23 cellular contexts compared by ENCODE assay signal in the genomic region with DNA sequence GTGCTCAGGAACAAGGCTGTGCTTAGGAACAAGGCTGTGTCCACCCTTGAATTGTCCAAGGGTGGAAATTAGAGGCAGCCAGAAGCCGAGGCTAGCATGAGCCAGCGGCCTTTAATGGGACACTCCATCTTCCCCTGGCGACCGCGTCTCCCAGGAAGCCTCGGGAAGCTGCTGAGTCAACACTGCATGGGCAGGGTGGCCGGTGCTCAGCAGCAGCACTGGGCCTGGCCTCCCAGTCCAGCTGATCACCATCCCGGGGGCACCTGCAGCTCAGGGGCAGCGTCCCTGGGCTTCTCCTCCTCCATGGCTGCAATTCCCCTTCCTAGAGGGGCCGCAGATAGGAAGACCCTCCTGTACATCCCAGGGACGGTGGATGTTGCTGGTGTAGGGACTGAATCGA.
"Had no signal": no experiment of that assay in that cellular context is flagged by ENCODE, and none has a peak within 500 bp of the region (broad histone marks: within the 10 kb centered on the region; RNA-seq: fewer than 3 reads in every experiment).

No MANE protein-coding gene starts in this region.

- H3K27ac ChIP-seq: brain microvascular endothelial cell, PC-9 had no signal

- H3K4me1 Mint-ChIP-seq: activated CD8-positive, alpha-beta memory T cell treated with anti-CD3 and anti-CD28 coated beads, Interleukin-2, amount 10 ng/mL, durations not matched to agents 7 days and 5 days had no signal

- FAIRE-seq: astrocyte had no signal

- H3K27ac Mint-ChIP-seq: activated CD8-positive, alpha-beta memory T cell treated with anti-CD3 and anti-CD28 coated beads, Interleukin-2, amount 10 ng/mL, durations not matched to agents 7 days and 5 days; activated naive CD4-positive, alpha-beta T cell treated with anti-CD3 and anti-CD28 coated beads, Interleukin-2, amount 50 U/mL, for 72 hours; T-helper 1 cell treated with Interleukin-12 subunit alpha and Interleukin-12 subunit beta and Interleukin-4 antibody, amounts not matched to agents 30 μg/mL and 1 μg/mL, for 36 hours had no signal

- DNase-seq: activated CD4-positive, alpha-beta T cell treated with anti-CD3 and anti-CD28 coated beads for 48 hours; activated CD4-positive, alpha-beta T cell treated with anti-CD3 and anti-CD28 coated beads, Interleukin-2, amount 50 U/mL, for 4 hours; activated CD8-positive, alpha-beta memory T cell treated with anti-CD3 and anti-CD28 coated beads, Interleukin-2, amount 10 ng/mL, durations not matched to agents 7 days and 5 days; activated effector memory CD4-positive, alpha-beta T cell treated with anti-CD3 and anti-CD28 coated beads, Interleukin-2, amount 50 U/mL, for 16 hours; activated naive CD4-positive, alpha-beta T cell treated with Interleukin-2 at 50 U/mL for 16 hours; activated T-cell treated with anti-CD3 and anti-CD28 coated beads, Interleukin-2, amount 50 U/mL, for 4 hours; amygdala; brain microvascular endothelial cell; cerebellar nuclear complex; IMR-90; Kasumi-1; KBM-7; NCI-H146; NCI-H187 treated with DMSO at 0.1 percent for 48 hours; NCI-H2081 treated with DMSO at 0.1 percent for 48 hours; NCI-H446; NCI-H524; NCI-H82; PC-9; SHP77 treated with DMSO at 0.1 percent for 48 hours had no signal

- H3K4me3 ChIP-seq: PC-9 had no signal

- H2AFZ ChIP-seq: PC-9 had no signal

- H3K36me3 Mint-ChIP-seq: activated CD8-positive, alpha-beta memory T cell treated with anti-CD3 and anti-CD28 coated beads, Interleukin-2, amount 10 ng/mL, durations not matched to agents 7 days and 5 days; activated naive CD4-positive, alpha-beta T cell treated with anti-CD3 and anti-CD28 coated beads, Interleukin-2, amount 50 U/mL, for 72 hours had no signal

- H3K4me2 ChIP-seq: PC-9 had no signal

- H3K9me3 Mint-ChIP-seq: activated naive CD4-positive, alpha-beta T cell treated with anti-CD3 and anti-CD28 coated beads, Interleukin-2, amount 50 U/mL, for 72 hours; activated T-cell treated with anti-CD3 and anti-CD28 coated beads, Interleukin-2, amount 50 U/mL, for 4 hours; T-helper 1 cell treated with Interleukin-12 subunit alpha and Interleukin-12 subunit beta and Interleukin-4 antibody, amounts not matched to agents 30 μg/mL and 1 μg/mL, for 36 hours had no signal

- H3K36me3 ChIP-seq: brain microvascular endothelial cell had no signal

- H3K27me3 ChIP-seq: brain microvascular endothelial cell had no signal

- H3K4me3 Mint-ChIP-seq: activated CD8-positive, alpha-beta memory T cell treated with anti-CD3 and anti-CD28 coated beads, Interleukin-2, amount 10 ng/mL, durations not matched to agents 7 days and 5 days; activated T-cell treated with anti-CD3 and anti-CD28 coated beads, Interleukin-2, amount 50 U/mL, for 4 hours; T-helper 1 cell treated with Interleukin-12 subunit alpha and Interleukin-12 subunit beta and Interleukin-4 antibody, amounts not matched to agents 30 μg/mL and 1 μg/mL, for 36 hours had no signal
